ENCODE assay signal across 26 cellular contexts in genomic region chr6:18392346-18392877, GRCh38. TPM values are rescaled to one million over a fixed set of nuclear protein-coding genes. Genes with fewer than 3 reads are reported as not detected.
A peak's percentile ranks its signal among the peaks of the same experiment; 100 is the strongest.
DNase-seq lines count a peak whose midpoint lies in the region; ATAC-seq, FAIRE-seq and TF ChIP-seq lines count a peak whose summit lies in the region.
"Had no signal": no experiment of that assay in that cellular context is flagged by ENCODE, and none has a peak within 500 bp of the region (broad histone marks: within the 10 kb centered on the region; RNA-seq: fewer than 3 reads in every experiment).

No MANE protein-coding gene starts in this region.

- DNase-seq in H9 (no peak), endothelial cell of umbilical vein (ENCODE audit: low read depth, low spot score) (no peak), gastrocnemius medialis (no peak), immature natural killer cell (no peak), dedifferentiated amniotic fluid mesenchymal stem cell (ENCODE audit: extremely low spot score) (no peak)
- DNase-seq: activated CD4-positive, alpha-beta T cell treated with anti-CD3 and anti-CD28 coated beads, Interleukin-2, amount 10 ng/mL, durations not matched to agents 7 days and 5 days; Caco-2; head of caudate nucleus; islet precursor cell; left lung; NCI-H1105; NCI-H187 treated with DMSO at 0.1 percent for 48 hours; NCI-H524; NK-92 treated with Interleukin-12 subunit alpha and Interleukin-12 subunit beta, amount 100 ng/mL, for 24 hours; nucleus accumbens; stimulated activated CD4-positive, alpha-beta T cell treated with anti-CD3 and anti-CD28 coated beads, Interleukin-4, amount 100 ng/mL, for 24 hours; T-cell; transverse colon had no signal

- H3K4me3 ChIP-seq in OCI-LY1 (ENCODE audit: low read depth, low read length, poor library complexity, severe bottlenecking), result no peak overlapping the region
- H3K4me3 ChIP-seq in endothelial cell of umbilical vein (replicated peaks in 1 of 3; ENCODE audit: insufficient read depth in 1 of 3, low read depth in 1 of 3, low read length in 3 of 3), result no peak overlapping the region
- H3K4me3 ChIP-seq in gastrocnemius medialis, result no peak overlapping the region
- H3K4me3 ChIP-seq: transverse colon had no signal

- H3K4me1 Mint-ChIP-seq in H9 (peaks cover 40 to 46% of the 10 kb centered on the region in 2 experiments), immature natural killer cell (peaks cover 11 to 26% of the 10 kb centered on the region in 2 donors)

- H4K20me1 ChIP-seq in H9 (ENCODE audit: control insufficient read depth, insufficient read depth, insufficient read length) (no peaks in the 10 kb centered on the region), OCI-LY1 (ENCODE audit: insufficient read depth, low read length) (no peaks in the 10 kb centered on the region), endothelial cell of umbilical vein (replicated peaks; ENCODE audit: control insufficient read depth, extremely low read depth, insufficient read depth, low read length) (no peaks in the 10 kb centered on the region)

- H3K27me3 Mint-ChIP-seq in H9 (ENCODE audit: low read depth), result peaks cover 1% of the 10 kb centered on the region; the same call in 1 of the 2 replicates
- peaks cover 0 to under 1% (median 0%) of the 10 kb centered on the region in 3 donors for H3K27me3 Mint-ChIP-seq in immature natural killer cell (ENCODE audit: low read depth in 3 of 3)
- H3K27me3 Mint-ChIP-seq: activated naive CD8-positive, alpha-beta T cell; T-cell had no signal

- H3K36me3 Mint-ChIP-seq in H9 (ENCODE audit: insufficient read depth in 1 of 3, low read depth in 3 of 3) (no peaks in the 10 kb centered on the region; a peak in 1 of 7 replicates), immature natural killer cell (peaks cover 0 to 3% (median 0%) of the 10 kb centered on the region in 3 donors)

- no peak overlapping the region for H4K5ac ChIP-seq in H9 (ENCODE audit: insufficient read length, low read depth, low read length)

- intact Hi-C loops in endothelial cell of umbilical vein (cut with micrococcal nuclease) (loop anchor here (10.0 kb wide), 1 partner anchor 528 kb away; no protein-coding TSS in a partner anchor), gastrocnemius medialis (cut with DNase I; ENCODE audit: low total_unique reads) (no loop called here)

- H3K79me1 ChIP-seq in H9 (ENCODE audit: insufficient read depth, low read depth, low read length, poor library complexity, severe bottlenecking), result no peaks in the 10 kb centered on the region

- no peak overlapping the region for H2BK120ac ChIP-seq in H9 (ENCODE audit: low read depth, low read length, poor library complexity, severe bottlenecking)

- H3F3A ChIP-seq in OCI-LY1 (ENCODE audit: insufficient read depth, low read length), result no peaks in the 10 kb centered on the region

- H4K8ac ChIP-seq in H9 (replicated peaks; ENCODE audit: insufficient read length, low read depth, low read length), result no peak overlapping the region

- ATAC-seq in gastrocnemius medialis (no peak), GM18498 (IDR thresholded peaks at IDR 0.05; ENCODE audit: unreplicated experiment) (no peak), HG02852 (IDR thresholded peaks at IDR 0.05; ENCODE audit: unreplicated experiment) (no peak)
- ATAC-seq: left lung, T-cell had no signal

- no peak overlapping the region for H2BK12ac ChIP-seq in H9 (ENCODE audit: insufficient read length, low read depth, low read length)

- POLR2A ChIA-PET in endothelial cell of umbilical vein (lab: Charles Lee), result no interaction called here

- H3K9me1 ChIP-seq in endothelial cell of umbilical vein (replicated peaks; ENCODE audit: control insufficient read depth, extremely low read depth, insufficient read depth, low read length), result no peaks in the 10 kb centered on the region

- no peak overlapping the region for H3K4ac ChIP-seq in H9 (ENCODE audit: low read depth, low read length)

- WGBS in H9 (ENCODE audit: extremely low coverage, insufficient read length, low lambda C conversion rate), result no CpG with 5 or more reads among the region's 2 CpGs

- no peak overlapping the region for H4K91ac ChIP-seq in H9 (ENCODE audit: insufficient read length, low read depth, low read length)

- no peaks in the 10 kb centered on the region for H3K9me2 ChIP-seq in OCI-LY1 (ENCODE audit: low read depth, low read length)

- H3K23me2 ChIP-seq in H9 (ENCODE audit: insufficient read length, low read depth, low read length, poor library complexity, severe bottlenecking), result no peaks in the 10 kb centered on the region

- CTCF ChIA-PET in endothelial cell of umbilical vein (lab: Charles Lee), result interaction anchor here (1.2 kb wide), 1 partner anchor 9 kb away, joined by 3 read pairs; no protein-coding TSS in a partner anchor

- no peak overlapping the region for H2BK15ac ChIP-seq in H9 (ENCODE audit: low read depth, low read length)

- H3K23ac ChIP-seq in H9 (ENCODE audit: insufficient read length, low read depth, low read length), result no peak overlapping the region

- H3K9ac ChIP-seq in H9 (ENCODE audit: extremely low read depth, insufficient read length, low read length) (no peak overlapping the region), OCI-LY1 (ENCODE audit: low read length) (no peak overlapping the region), endothelial cell of umbilical vein (replicated peaks; ENCODE audit: extremely low read depth, insufficient read depth, low read length) (no peak overlapping the region)
- H3K9ac ChIP-seq: BLaER1 treated with 17β-estradiol and CSF1 and Interleukin-3, amounts not matched to agents 10 nM and 100 nM had no signal

- no peak overlapping the region for H3K27ac ChIP-seq in H9 (ENCODE audit: insufficient read length, low read depth, low read length)
- H3K27ac ChIP-seq in OCI-LY1 (ENCODE audit: low read depth, low read length, poor library complexity, severe bottlenecking), result peak overlapping the region; percentile 56
- no peak overlapping the region for H3K27ac ChIP-seq in endothelial cell of umbilical vein (ENCODE audit: insufficient read depth, low read depth, low read length)
- H3K27ac ChIP-seq in gastrocnemius medialis, result peak overlapping the region; percentile 24 to 91 (median 65)
- H3K27ac ChIP-seq: BLaER1 treated with 17β-estradiol and CSF1 and Interleukin-3, amounts not matched to agents 10 nM and 100 nM; epithelial cell of prostate; transverse colon had no signal

- no peak overlapping the region for H3K18ac ChIP-seq in H9 (ENCODE audit: insufficient read length, low read depth, low read length)

- dilution Hi-C loops in endothelial cell of umbilical vein (cut with MboI; ENCODE audit: extremely low pct_ligation_motif_present, low sequenced_read_pairs), result no loop called here

- in situ Hi-C loops in gastrocnemius medialis (cut with MboI; ENCODE audit: low sequenced_read_pairs in 4 of 4), result no loop called here

- peaks cover 6% of the 10 kb centered on the region; the same call in 1 of the 2 replicates for H3K4me1 ChIP-seq in H9 (ENCODE audit: insufficient read depth, low read length)
- peaks cover 77% of the 10 kb centered on the region for H3K4me1 ChIP-seq in OCI-LY1 (ENCODE audit: insufficient read depth, low read length, severe bottlenecking)
- H3K4me1 ChIP-seq in endothelial cell of umbilical vein (ENCODE audit: control insufficient read depth, extremely low read depth, insufficient read depth, low read length), result peaks cover 64% of the 10 kb centered on the region
- H3K4me1 ChIP-seq in gastrocnemius medialis, result peaks cover 79 to 82% of the 10 kb centered on the region in 2 donors

- H3K4me3 Mint-ChIP-seq in H9, result no peak overlapping the region
- no peak overlapping the region for H3K4me3 Mint-ChIP-seq in immature natural killer cell
- H3K4me3 Mint-ChIP-seq: activated CD4-positive, alpha-beta T cell treated with anti-CD3 and anti-CD28 coated beads, Interleukin-2, amount 10 ng/mL, durations not matched to agents 7 days and 5 days; activated naive CD8-positive, alpha-beta T cell; T-cell had no signal

- BruUV-seq in endothelial cell of umbilical vein (replicated peaks; lab: Mats Ljungman, UMichigan), result no TSS peak

- FAIRE-seq in endothelial cell of umbilical vein (lab: Jason Lieb, UNC), result no peak
- FAIRE-seq: G401.6, RCC 7860 had no signal

- no peak overlapping the region for H2BK20ac ChIP-seq in H9 (ENCODE audit: low read depth, low read length, poor library complexity, severe bottlenecking)

- no peaks in the 10 kb centered on the region for H3K9me3 ChIP-seq in H9 (ENCODE audit: control insufficient read depth, low read depth, low read length)
- H3K9me3 ChIP-seq in OCI-LY1 (ENCODE audit: low read length), result no peaks in the 10 kb centered on the region
- H3K9me3 ChIP-seq in endothelial cell of umbilical vein (replicated peaks; ENCODE audit: control insufficient read depth, insufficient read depth, low read length), result no peaks in the 10 kb centered on the region
- H3K9me3 ChIP-seq in gastrocnemius medialis, result no peaks in the 10 kb centered on the region
- H3K9me3 ChIP-seq: BLaER1 treated with 17β-estradiol and CSF1 and Interleukin-3, amounts not matched to agents 10 nM and 100 nM; Caco-2; left lung; transverse colon had no signal

- H3K9me3 Mint-ChIP-seq in H9 (no peaks in the 10 kb centered on the region), immature natural killer cell (no peaks in the 10 kb centered on the region)
- H3K9me3 Mint-ChIP-seq: activated CD4-positive, alpha-beta T cell treated with anti-CD3 and anti-CD28 coated beads, Interleukin-2, amount 10 ng/mL, durations not matched to agents 7 days and 5 days; T-cell had no signal

- no peak overlapping the region for H3K56ac ChIP-seq in H9 (ENCODE audit: insufficient read length, low read depth, low read length)

- H3T11ph ChIP-seq in H9 (ENCODE audit: low read length), result no peak overlapping the region

- no peak overlapping the region for H3K4me2 ChIP-seq in H9 (ENCODE audit: insufficient read depth, insufficient read length, low read length)
- H3K4me2 ChIP-seq in OCI-LY1 (ENCODE audit: low read length), result peak overlapping the region; percentile 35; the same call in 1 of the 2 replicates
- peak overlapping the region; percentile 17 for H3K4me2 ChIP-seq in endothelial cell of umbilical vein (ENCODE audit: insufficient read depth, low read length)

- TF ChIP-seq POLR2A in endothelial cell of umbilical vein (IDR thresholded peaks at IDR 0.05; ENCODE audit: low read depth, low read length), result no peak
- no peak for TF ChIP-seq POLR2A in gastrocnemius medialis (IDR thresholded peaks at IDR 0.05)

- H3K27ac Mint-ChIP-seq in H9 (no peak overlapping the region), immature natural killer cell (no peak overlapping the region)
- H3K27ac Mint-ChIP-seq: activated CD4-positive, alpha-beta T cell treated with anti-CD3 and anti-CD28 coated beads, Interleukin-2, amount 10 ng/mL, durations not matched to agents 7 days and 5 days; activated naive CD8-positive, alpha-beta T cell; T-cell had no signal

- H3K27me3 ChIP-seq in H9 (ENCODE audit: insufficient read depth, low read length) (no peaks in the 10 kb centered on the region), OCI-LY1 (ENCODE audit: insufficient read depth, low read length) (no peaks in the 10 kb centered on the region), endothelial cell of umbilical vein (ENCODE audit: control insufficient read depth in 2 of 2, insufficient read depth in 2 of 2, low read length in 2 of 2) (no peaks in the 10 kb centered on the region), gastrocnemius medialis (no peaks in the 10 kb centered on the region)
- H3K27me3 ChIP-seq: left lung, transverse colon had no signal

- no peak overlapping the region for H2AK5ac ChIP-seq in H9 (ENCODE audit: insufficient read length, low read length)

- H2AFZ ChIP-seq in H9 (ENCODE audit: low read length) (no peak overlapping the region), OCI-LY1 (ENCODE audit: low read length) (no peak overlapping the region), endothelial cell of umbilical vein (ENCODE audit: low read depth, low read length) (no peak overlapping the region)

- peaks cover 39% of the 10 kb centered on the region for H3K36me3 ChIP-seq in OCI-LY1 (ENCODE audit: insufficient read depth, low read length)
- no peaks in the 10 kb centered on the region for H3K36me3 ChIP-seq in endothelial cell of umbilical vein (ENCODE audit: control insufficient read depth in 2 of 2, extremely low read depth in 1 of 2, insufficient read depth in 2 of 2, low read length in 2 of 2)
- no peaks in the 10 kb centered on the region for H3K36me3 ChIP-seq in gastrocnemius medialis
- H3K36me3 ChIP-seq: transverse colon had no signal

- peak; percentile 42; the same call in 2 of the 3 replicates for TF ChIP-seq CTCF in H9 (conservative IDR thresholded peaks at IDR 0.05)
- peak; percentile 49 for TF ChIP-seq CTCF in OCI-LY1 (IDR thresholded peaks at IDR 0.05; ENCODE audit: low read length)
- TF ChIP-seq CTCF in endothelial cell of umbilical vein (IDR thresholded peaks at IDR 0.05; ENCODE audit: extremely low read depth in 1 of 2, insufficient read depth in 1 of 2, low read depth in 1 of 2, low read length in 2 of 2), result no peak
- TF ChIP-seq CTCF in gastrocnemius medialis (IDR thresholded peaks at IDR 0.05 in 4 of 5, conservative IDR thresholded peaks at IDR 0.05 in 1 of 5), result no peak

- no peaks in the 10 kb centered on the region for H3K79me2 ChIP-seq in H9 (ENCODE audit: insufficient read depth, low read length)
- peaks cover 89% of the 10 kb centered on the region for H3K79me2 ChIP-seq in OCI-LY1 (ENCODE audit: insufficient read depth, low read length)
- peaks cover 97% of the 10 kb centered on the region for H3K79me2 ChIP-seq in endothelial cell of umbilical vein (ENCODE audit: control insufficient read depth, insufficient read depth, low read length)

- H2BK5ac ChIP-seq in H9 (ENCODE audit: insufficient read length, low read length), result no peak overlapping the region

- no peak overlapping the region for H3K14ac ChIP-seq in H9 (ENCODE audit: insufficient read depth, low read length)

RNA-seq across cellular contexts. Expression of gene RNF144B, which starts 5.3 kb away (rescaled TPM):
- total RNA-seq in H9 (2021) (2.3 and 2.4 TPM in 2 replicates), endothelial cell of umbilical vein (78.3 and 97.3 TPM in 2 replicates), gastrocnemius medialis (10 to 100 TPM in 3 of 4 donors, 1 to 10 TPM in 1; 8.4 to 47.0 (median 31.9) TPM)
- polyA plus RNA-seq in endothelial cell of umbilical vein (14.3 and 18.1 TPM in 2 replicates), immature natural killer cell (1 to 10 TPM in 2 of 3 donors, under 1 TPM in 1; 0.35 to 2.4 (median 1.1) TPM)
- polyA plus RNA-seq in endothelial cell of umbilical vein (2011; cell fraction: cytosol; rRNA removed), result 16.1 and 17.8 TPM in 2 replicates
- polyA plus RNA-seq in endothelial cell of umbilical vein (2011; cell fraction: nucleus; rRNA removed), result 26.6 and 26.9 TPM in 2 replicates
- polyA plus RNA-seq in endothelial cell of umbilical vein (2012), result 31.9 and 44.0 TPM in 2 replicates
- 56.5 and 57.1 TPM in 2 replicates for polyA minus RNA-seq in endothelial cell of umbilical vein
- polyA minus RNA-seq in endothelial cell of umbilical vein (2011; cell fraction: cytosol; rRNA and poly(A)+ RNA removed), result 2.8 TPM
- 31.2 and 46.4 TPM in 2 replicates for polyA minus RNA-seq in endothelial cell of umbilical vein (2011; cell fraction: nucleus; rRNA and poly(A)+ RNA removed)

Comparison
In these comparisons a context has a peak if more than half of its experiments do, and no peak if none do; other contexts are left out.
1. H3K27ac ChIP-seq: peak in OCI-LY1 (single experiment) and gastrocnemius medialis (4 of 4); none in H9 (single experiment) and endothelial cell of umbilical vein (single experiment).
2. CTCF ChIP-seq: peak in H9 (single experiment) and OCI-LY1 (single experiment); none in endothelial cell of umbilical vein (0 of 2) and gastrocnemius medialis (0 of 5).